1 cellular context compared by ENCODE assay signal in genomic region chr2:170996316-170996715, GRCh38.
A peak's percentile ranks its signal among the peaks of the same experiment; 100 is the strongest.
TF ChIP-seq lines count a peak whose summit lies in the region.

No MANE protein-coding gene starts in this region.

TF ChIP-seq in K562, 482 proteins besides CTCF, POLR2A, EP300 and RAD21 (continued from another document):
- TF ChIP-seq MEIS2 (IDR thresholded peaks at IDR 0.05; ENCODE audit: partially characterized antibody) (peak; percentile 89), ZNF280B (CRISPR knock-in tag; IDR thresholded peaks at IDR 0.05) (no peak), AFF1 (IDR thresholded peaks at IDR 0.05; ENCODE audit: low read depth in 1 of 2, partially characterized antibody in 2 of 2) (peak in 1 of 2 experiments; percentile 23), HDAC2 (IDR thresholded peaks at IDR 0.05) (peak; percentile 26; the same call in 1 of the 2 replicates), ZSCAN32 (CRISPR knock-in tag; IDR thresholded peaks at IDR 0.05) (0 out of 2 replicates have a peak, but pooled peaks have one; percentile 49), ZNF318 (IDR thresholded peaks at IDR 0.05; ENCODE audit: borderline replicate concordance in 1 of 2, low read depth in 1 of 2) (peak in 1 of 2 experiments; percentile 32; a peak in 1 of 4 replicates), SMAD4 (CRISPR knock-in tag; conservative IDR thresholded peaks at IDR 0.05) (0 out of 2 replicates have a peak, but pooled peaks have one; percentile 19), PBX2 (CRISPR knock-in tag; IDR thresholded peaks at IDR 0.05; ENCODE audit: low read depth) (no peak), PBX2 (tag; conservative IDR thresholded peaks at IDR 0.05; ENCODE audit: low read depth) (peak; percentile 63), HNRNPLL (IDR thresholded peaks at IDR 0.05; ENCODE audit: low read depth, low read length, poor library complexity, severe bottlenecking) (no peak), SMAD1 (IDR thresholded peaks at IDR 0.05; ENCODE audit: low read depth, low read length, partially characterized antibody) (no peak), CEBPB (tag; IDR thresholded peaks at IDR 0.05) (0 out of 2 replicates have a peak, but pooled peaks have one; percentile 36), ZNF277 (CRISPR knock-in tag; IDR thresholded peaks at IDR 0.05; ENCODE audit: borderline replicate concordance) (no peak), SOX6 (IDR thresholded peaks at IDR 0.05) (peak; percentile 44; the same call in 1 of the 2 replicates), RCOR1 (IDR thresholded peaks at IDR 0.05; ENCODE audit: borderline replicate concordance in 1 of 2, low read depth in 2 of 2, low read length in 2 of 2) (peak in 1 of 2 experiments; percentile 58; a peak in 1 of 4 replicates), ATF3 (IDR thresholded peaks at IDR 0.05) (peak; percentile 92), ATF3 (CRISPR knock-in tag; conservative IDR thresholded peaks at IDR 0.05) (no peak), PCBP1 (IDR thresholded peaks at IDR 0.05; ENCODE audit: low read depth, low read length, poor library complexity, severe bottlenecking) (no peak), E4F1 (CRISPR knock-in tag; IDR thresholded peaks at IDR 0.05; ENCODE audit: borderline replicate concordance) (no peak), RFX1 (IDR thresholded peaks at IDR 0.05) (peak; percentile 85), PKNOX1 (IDR thresholded peaks at IDR 0.05) (peak; percentile 80)
